In genomic region chr10:124917939-124918830, GRCh38 we compare ENCODE assay signal across 8 cellular contexts. TPM values are rescaled to one million over a fixed set of nuclear protein-coding genes. Genes with fewer than 3 reads are reported as not detected.
DNase-seq lines count a peak whose midpoint lies in the region; ATAC-seq, FAIRE-seq and TF ChIP-seq lines count a peak whose summit lies in the region.

No MANE protein-coding gene starts in this region.

- ATAC-seq in GM21723 (IDR thresholded peaks at IDR 0.05; ENCODE audit: unreplicated experiment) (peak; percentile 2), Panc1 (no peak), esophagus mucosa (no peak), GM19035 (IDR thresholded peaks at IDR 0.05; ENCODE audit: unreplicated experiment) (no peak), GM21717 (IDR thresholded peaks at IDR 0.05; ENCODE audit: unreplicated experiment) (no peak)
- ATAC-seq in natural killer cell treated with Interleukin-12 subunit alpha and Interleukin-12 subunit beta and Interleukin-15 and Interleukin-18, amount 100 ng/mL, for 72 hours = no peak

- H3K27me3 ChIP-seq in Panc1 (ENCODE audit: control insufficient read depth, insufficient read depth, low read length) = no peaks in the 10 kb centered on the region
- H3K27me3 ChIP-seq in H1 (replicated peaks in 1 of 4; ENCODE audit: control insufficient read depth in 3 of 4, extremely low read depth in 1 of 4, insufficient read depth in 3 of 4, low read length in 3 of 4) = no peaks in the 10 kb centered on the region

- no peak overlapping the region for H4K91ac ChIP-seq in H1 (replicated peaks; ENCODE audit: insufficient read length, low read length)

- H3K36me3 ChIP-seq in Panc1 (ENCODE audit: control insufficient read depth, insufficient read depth, low read length) (peaks cover 5% of the 10 kb centered on the region; the same call in 1 of the 2 replicates), H1 (ENCODE audit: control insufficient read depth in 2 of 4, insufficient read depth in 4 of 4, low read length in 3 of 4) (peaks cover 0 to 6% (median 0%) of the 10 kb centered on the region in 4 experiments; a peak in 1 of 8 replicates)

- no peaks in the 10 kb centered on the region for H3K27me3 Mint-ChIP-seq in natural killer cell treated with Interleukin-12 subunit alpha and Interleukin-12 subunit beta and Interleukin-15 and Interleukin-18, amount 100 ng/mL, for 72 hours

- peaks cover 41 to 63% of the 10 kb centered on the region in 2 experiments for H3K79me2 ChIP-seq in H1 (ENCODE audit: control insufficient read depth in 1 of 2, insufficient read depth in 2 of 2, low read length in 2 of 2)

- 0 out of 2 replicates have a peak overlapping the region, but pooled peaks have one; percentile 18 for H2BK12ac ChIP-seq in H1 (ENCODE audit: low read depth, low read length)

- H3K23me2 ChIP-seq in H1 (ENCODE audit: low read depth, low read length) = peaks cover 7% of the 10 kb centered on the region; the same call in 1 of the 2 replicates

- in situ Hi-C loops in Panc1 (cut with HindIII; ENCODE audit: low pct_unique_long_range_greater_than_20kb, low sequenced_read_pairs) = no loop called here

- H3K9ac ChIP-seq in H1 (replicated peaks in 1 of 4; ENCODE audit: extremely low read depth in 1 of 4, low read depth in 3 of 4, low read length in 3 of 4) = peak overlapping the region; percentile 79 to 92 (median 88)

- H3K4me1 Mint-ChIP-seq in natural killer cell treated with Interleukin-12 subunit alpha and Interleukin-12 subunit beta and Interleukin-15 and Interleukin-18, amount 100 ng/mL, for 72 hours (ENCODE audit: low read depth in 2 of 2) = peaks cover 27 to 29% of the 10 kb centered on the region in 2 donors

- TF ChIP-seq CTCF in Panc1 (IDR thresholded peaks at IDR 0.05) (no peak), H1 (IDR thresholded peaks at IDR 0.05; ENCODE audit: control extremely low read depth in 1 of 3, insufficient read depth in 1 of 3, low read depth in 1 of 3, low read length in 3 of 3) (no peak)

- peaks cover 22% of the 10 kb centered on the region for H3K4me1 ChIP-seq in Panc1 (ENCODE audit: control insufficient read depth, insufficient read depth, low read length)
- no peaks in the 10 kb centered on the region for H3K4me1 ChIP-seq in H1 (replicated peaks in 1 of 4; ENCODE audit: control insufficient read depth in 3 of 4, insufficient read depth in 4 of 4, low read length in 3 of 4)

- BruUV-seq in Panc1 (replicated peaks; lab: Mats Ljungman, UMichigan) = TSS peak; percentile 81

- no peaks in the 10 kb centered on the region for H3K9me3 Mint-ChIP-seq in natural killer cell treated with Interleukin-12 subunit alpha and Interleukin-12 subunit beta and Interleukin-15 and Interleukin-18, amount 100 ng/mL, for 72 hours

- 23% methylated on average over 23 of the region's 23 CpGs; no CpG with 5 or more reads in 1 of the 2 experiments for WGBS in H1 (ENCODE audit: extremely low coverage in 1 of 2, insufficient coverage in 1 of 2, insufficient read length in 1 of 2, insufficient replicate concordance in 2 of 2, low coverage in 1 of 2, low lambda C conversion rate in 2 of 2, missing lambda C conversion rate in 1 of 2), 2 experiments

- peak overlapping the region; percentile 4; the same call in 1 of the 2 replicates for H3K18ac ChIP-seq in H1 (ENCODE audit: extremely low read depth, low read length)

- H2BK20ac ChIP-seq in H1 (ENCODE audit: low read length) = no peak overlapping the region

- FAIRE-seq in H1 (lab: Jason Lieb, UNC) = no peak

- peak overlapping the region; percentile 70 for H3K56ac ChIP-seq in H1 (replicated peaks; ENCODE audit: insufficient read length, low read depth, low read length)

- H3K4me3 Mint-ChIP-seq in natural killer cell treated with Interleukin-12 subunit alpha and Interleukin-12 subunit beta and Interleukin-15 and Interleukin-18, amount 100 ng/mL, for 72 hours = peak overlapping the region; percentile 91

- CTCF ChIA-PET in Panc1 (lab: Charles Lee) (no interaction called here), H1 (lab: Charles Lee; ENCODE audit: partially characterized antibody) (interaction anchor here (0.7 to 0.8 kb wide), 2 partner anchors 82 to 187 kb away, joined by 3 read pairs; no protein-coding TSS in a partner anchor)

- H3K27ac ChIP-seq in Panc1 (ENCODE audit: low read length) = peak overlapping the region; percentile 84
- H3K27ac ChIP-seq in H1 (ENCODE audit: low read depth, low read length) = peak overlapping the region; percentile 90; the same call in 1 of the 2 replicates

- peaks cover 6 to 15% of the 10 kb centered on the region in 2 experiments for H4K20me1 ChIP-seq in H1 (replicated peaks in 1 of 2; ENCODE audit: control insufficient read depth in 1 of 2, insufficient read depth in 2 of 2, low read length in 2 of 2)

- no peak overlapping the region for H4K5ac ChIP-seq in H1 (ENCODE audit: insufficient read length, low read depth, low read length)

- H3K9me3 ChIP-seq in Panc1 (ENCODE audit: control insufficient read depth, insufficient read depth, low read depth, low read length) = no peaks in the 10 kb centered on the region
- no peaks in the 10 kb centered on the region for H3K9me3 ChIP-seq in H1 (ENCODE audit: insufficient read depth in 2 of 2, low read depth in 1 of 2, low read length in 1 of 2)

- no peak overlapping the region for H3K4ac ChIP-seq in H1 (replicated peaks; ENCODE audit: insufficient read length, low read depth, low read length)

- no peak overlapping the region for H2AFZ ChIP-seq in H1 (ENCODE audit: low read length)

- H3K79me1 ChIP-seq in H1 (ENCODE audit: low read depth, low read length) = no peaks in the 10 kb centered on the region; the same call in 1 of the 2 replicates

- DNase-seq in Panc1 (ENCODE audit: low read depth, low spot score) (no peak), H1 (ENCODE audit: low read depth in 1 of 2, low spot score in 2 of 2) (no peak), kidney glomerular epithelial cell (lab: John Stamatoyannopoulos, UW) (no peak)
- DNase-seq in natural killer cell treated with Interleukin-12 subunit alpha and Interleukin-12 subunit beta and Interleukin-15 and Interleukin-18, amount 100 ng/mL, for 72 hours (ENCODE audit: low spot score) = no peak

- H3K14ac ChIP-seq in H1 (ENCODE audit: insufficient read length) = no peak overlapping the region

- no peak for TF ChIP-seq EP300 in H1 (IDR thresholded peaks at IDR 0.05; ENCODE audit: borderline replicate concordance in 1 of 2, low read depth in 2 of 2, low read length in 2 of 2)

- POLR2A ChIA-PET in Panc1 (lab: Charles Lee) = interaction anchor here (0.6 kb wide), 1 partner anchor 801 kb away, joined by 5 read pairs; the partner anchor contains the start of gene EDRF1
- POLR2A ChIA-PET in H1 (lab: Charles Lee; ENCODE audit: partially characterized antibody) = interaction anchor here (0.6 to 2.8 kb wide), 7 partner anchors 8 to 136 kb away, joined by 3 to 17 read pairs (median 4); no protein-coding TSS in a partner anchor

- no peak overlapping the region for H2BK120ac ChIP-seq in H1 (replicated peaks; ENCODE audit: low read depth, low read length)

- no peak; a peak in 1 of 3 replicates for TF ChIP-seq POLR2A in H1 (IDR thresholded peaks at IDR 0.05; ENCODE audit: control extremely low read depth in 1 of 2, low read depth in 2 of 2, low read length in 2 of 2)

- H4K8ac ChIP-seq in H1 (ENCODE audit: extremely low read depth, insufficient read depth, low read length) = no peak overlapping the region

- H2AK5ac ChIP-seq in H1 (ENCODE audit: low read depth, low read length) = no peak overlapping the region

- peak overlapping the region; percentile 64 to 87 for H3K4me2 ChIP-seq in H1 (ENCODE audit: insufficient read depth in 1 of 2, low read depth in 2 of 2, low read length in 2 of 2)

- no peaks in the 10 kb centered on the region for H3K36me3 Mint-ChIP-seq in natural killer cell treated with Interleukin-12 subunit alpha and Interleukin-12 subunit beta and Interleukin-15 and Interleukin-18, amount 100 ng/mL, for 72 hours

- H3K4me3 ChIP-seq in Panc1 (ENCODE audit: low read depth in 2 of 2, low read length in 2 of 2) (peak overlapping the region; percentile 85), H1 (ENCODE audit: extremely low read depth in 1 of 4, insufficient read depth in 2 of 4, low read depth in 3 of 4, low read length in 4 of 4) (peak overlapping the region; percentile 98 to 100 (median 98))

- TF ChIP-seq RAD21 in H1 (IDR thresholded peaks at IDR 0.05 in 1 of 2, conservative IDR thresholded peaks at IDR 0.05 in 1 of 2; ENCODE audit: low read depth in 2 of 2, low read length in 2 of 2) = no peak

- no peak overlapping the region for H3K23ac ChIP-seq in H1 (ENCODE audit: insufficient read length)

- H2BK15ac ChIP-seq in H1 (ENCODE audit: low read length) = no peak overlapping the region

- intact Hi-C loops in Panc1 (cut with micrococcal nuclease; ENCODE audit: unreplicated experiment) = no loop called here

- peak overlapping the region; percentile 76; the same call in 1 of the 2 replicates for H2BK5ac ChIP-seq in H1 (ENCODE audit: low read depth, low read length)

- H3K27ac Mint-ChIP-seq in natural killer cell treated with Interleukin-12 subunit alpha and Interleukin-12 subunit beta and Interleukin-15 and Interleukin-18, amount 100 ng/mL, for 72 hours = peak overlapping the region; percentile 85 to 92

TF ChIP-seq in H1, 55 proteins besides CTCF, POLR2A, EP300 and RAD21:
- TF ChIP-seq SAP30 (IDR thresholded peaks at IDR 0.05; ENCODE audit: insufficient read depth, insufficient replicate concordance, low read length) (no peak), SP4 (IDR thresholded peaks at IDR 0.05; ENCODE audit: low read length) (no peak), MAFK (IDR thresholded peaks at IDR 0.05; ENCODE audit: low read depth, low read length) (no peak), POU5F1 (IDR thresholded peaks at IDR 0.05; ENCODE audit: low read depth, low read length) (no peak), SRF (IDR thresholded peaks at IDR 0.05; ENCODE audit: low read depth, low read length) (no peak), JUND (IDR thresholded peaks at IDR 0.05; ENCODE audit: low read length) (no peak)

RNA-seq across cellular contexts. Expression of gene ZRANB1, which starts 23.7 kb away (rescaled TPM):
- total RNA-seq in Panc1 (2021; ENCODE audit: unreplicated experiment) (23.2 TPM), esophagus mucosa (14.2 TPM)
- 9.1 TPM for polyA plus RNA-seq in Panc1 (2012; ENCODE audit: insufficient read length)
- total RNA-seq in H1 (2021; fragmentation: NEBNext Ultra II Directional; extraction: Animal tissue kit (Norgen Biotek cat#: 25700)) = 17.7 and 19.9 TPM in 2 replicates
- polyA plus RNA-seq in H1 (2011; rRNA removed) = 3.9 and 6.1 TPM in 2 replicates
- polyA plus RNA-seq in H1 (2011; cell fraction: cytosol; rRNA removed) = 8.0 TPM
- 4.1 TPM for polyA plus RNA-seq in H1 (2011; cell fraction: nucleus; rRNA removed)
- polyA plus RNA-seq in H1 (2012, experiment 1 of 2) = 6.9 to 9.3 TPM (median 8.6 TPM) in 4 replicates
- polyA plus RNA-seq in H1 (2012, experiment 2 of 2) = 0.45 TPM
- 9.5 TPM for polyA plus RNA-seq in H1 (2013, experiment 1 of 2)
- polyA plus RNA-seq in H1 (2013, experiment 2 of 2) = 9.7 TPM
- 23.8 and 27.1 TPM in 2 replicates for polyA minus RNA-seq in H1 (2011; rRNA and poly(A)+ RNA removed)
- 12.5 TPM for polyA minus RNA-seq in H1 (2011; cell fraction: cytosol; rRNA and poly(A)+ RNA removed)
- polyA minus RNA-seq in H1 (2011; cell fraction: nucleus; rRNA and poly(A)+ RNA removed) = 30.8 TPM
- total RNA-seq in natural killer cell treated with Interleukin-12 subunit alpha and Interleukin-12 subunit beta and Interleukin-15 and Interleukin-18, amount 100 ng/mL, for 72 hours = 10 to 100 TPM; 13.0 to 16.6 TPM
